1 cellular context compared by ENCODE assay signal in genomic region chr1:110070282-110070967, GRCh38.
TF ChIP-seq lines count a peak whose summit lies in the region.

Gene ALX3 (minus strand): TSS chr1:110070672. CDS start chr1:110070612, 60 bp downstream.

TF ChIP-seq in GM23338, 12 proteins besides CTCF, POLR2A, EP300 and RAD21 (continued from another document):
- TF ChIP-seq EZH2 (IDR thresholded peaks at IDR 0.05; ENCODE audit: low read depth, unreplicated experiment): no peak
- no peak for TF ChIP-seq STAT1 (IDR thresholded peaks at IDR 0.05; ENCODE audit: unreplicated experiment)
- no peak for TF ChIP-seq REST (IDR thresholded peaks at IDR 0.05; ENCODE audit: unreplicated experiment)
TF ChIP-seq in GM23338: peak in this region for 0.
